8 cellular contexts compared by ENCODE assay signal in the genomic region with DNA sequence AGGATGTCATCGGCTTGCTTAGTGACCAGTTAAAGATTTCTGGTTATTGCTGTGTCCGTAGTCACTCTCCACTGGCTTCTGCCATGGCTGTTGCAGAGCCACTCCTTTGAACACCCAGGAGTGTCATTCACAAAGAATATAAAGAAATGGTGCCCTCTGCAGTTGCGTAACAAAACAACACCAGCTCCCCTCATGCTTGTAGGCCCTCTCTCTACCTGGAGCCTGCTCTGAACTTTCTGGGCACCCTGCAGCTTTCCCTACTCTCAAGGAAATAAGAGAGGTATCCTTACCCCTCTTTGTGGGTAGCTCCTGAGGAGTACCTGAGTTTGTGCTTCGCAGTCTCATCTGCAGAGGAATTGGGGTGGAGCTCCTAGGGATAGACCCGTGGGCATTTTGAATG.
DNase-seq lines count a peak whose midpoint lies in the region; ATAC-seq, FAIRE-seq and TF ChIP-seq lines count a peak whose summit lies in the region.

No MANE protein-coding gene starts in this region.

- H3K4me3 ChIP-seq in A549 (no peak overlapping the region), tibial artery (no peak overlapping the region)

- CTCF ChIA-PET in A549 (lab: Yijun Ruan, JAX): interaction anchor here (1.0 to 4.4 kb wide), 5 partner anchors 8 to 1918 kb away, joined by 3 to 21 read pairs (median 3); no protein-coding TSS in a partner anchor

- H3K36me3 Mint-ChIP-seq in endothelial cell (ENCODE audit: low read depth, unreplicated experiment): no peaks in the 10 kb centered on the region

- TF ChIP-seq RAD21 in A549 (conservative IDR thresholded peaks at IDR 0.05 in 1 of 2, IDR thresholded peaks at IDR 0.05 in 1 of 2): peak; percentile 50 to 55

- H3K4me2 ChIP-seq in A549: no peak overlapping the region

- no peaks in the 10 kb centered on the region for H3K27me3 Mint-ChIP-seq in endothelial cell (ENCODE audit: unreplicated experiment)

- H3K4me3 Mint-ChIP-seq in endothelial cell (ENCODE audit: unreplicated experiment): no peak overlapping the region

- no peaks in the 10 kb centered on the region for H3K27me3 ChIP-seq in tibial artery

- TF ChIP-seq POLR2A in A549 (IDR thresholded peaks at IDR 0.05; ENCODE audit: low read length): no peak

- WGBS in A549 (ENCODE audit: missing lambda C conversion rate): 48% methylated on average over 5 of the region's 5 CpGs

- POLR2A ChIA-PET in A549 (lab: Yijun Ruan, JAX): no interaction called here

- no peak overlapping the region for H3K27ac ChIP-seq in A549
- H3K27ac ChIP-seq in tibial artery: no peak overlapping the region

- no peaks in the 10 kb centered on the region for H3K4me1 Mint-ChIP-seq in endothelial cell (ENCODE audit: unreplicated experiment)

- H3K9me3 ChIP-seq in A549: no peaks in the 10 kb centered on the region
- H3K9me3 ChIP-seq in tibial artery: no peaks in the 10 kb centered on the region

- H3K36me3 ChIP-seq in tibial artery: no peaks in the 10 kb centered on the region

- no peak overlapping the region for H3K27ac Mint-ChIP-seq in endothelial cell (ENCODE audit: unreplicated experiment)

- FAIRE-seq in A549 (lab: Jason Lieb, UNC): no peak

- no peaks in the 10 kb centered on the region for H3K9me3 Mint-ChIP-seq in endothelial cell (ENCODE audit: unreplicated experiment)

- DNase-seq in A549 (ENCODE audit: low read depth in 1 of 2, low spot score in 1 of 2): peak; percentile 17 to 41
- peak; percentile 80 for DNase-seq in NCI-H69 (lab: John Stamatoyannopoulos, UW)
- peak; percentile 47 for DNase-seq in endothelial cell (ENCODE audit: low spot score)
- no peak for DNase-seq in activated effector memory CD4-positive, alpha-beta T cell treated with Interleukin-2 at 50 U/mL for 16 hours
- DNase-seq in tibial artery: no peak
- no peak for DNase-seq in Right ventricle myocardium inferior (ENCODE audit: missing footprints)
- DNase-seq in AG20443 (ENCODE audit: low spot score): no peak

- intact Hi-C loops in tibial artery (cut with DNase I; ENCODE audit: low total_unique reads) (no loop called here), Right ventricle myocardium inferior (cut with DNase I) (no loop called here)

- TF ChIP-seq EP300 in A549 (IDR thresholded peaks at IDR 0.05): no peak

- H3K4me1 ChIP-seq in A549 (no peaks in the 10 kb centered on the region), tibial artery (peaks cover 0 to 4% (median 0%) of the 10 kb centered on the region in 4 donors)

- ATAC-seq in A549 (peak; percentile 65 to 80; a peak in 5 of 6 replicates), Right ventricle myocardium inferior (no peak)

- peak; percentile 33; the same call in 2 of the 3 replicates for TF ChIP-seq CTCF in A549 (IDR thresholded peaks at IDR 0.05)
- TF ChIP-seq CTCF in GM12872 (IDR thresholded peaks at IDR 0.05; ENCODE audit: insufficient read depth, low read depth, low read length): peak; percentile 32; the same call in 1 of the 3 replicates
- peak; percentile 51 for TF ChIP-seq CTCF in endothelial cell (IDR thresholded peaks at IDR 0.05; ENCODE audit: unreplicated experiment)
- no peak for TF ChIP-seq CTCF in tibial artery (IDR thresholded peaks at IDR 0.05)

TF ChIP-seq in A549, 52 proteins besides CTCF, POLR2A, EP300 and RAD21:
- TF ChIP-seq NFE2L2 (conservative IDR thresholded peaks at IDR 0.05; ENCODE audit: low read length): no peak
- TF ChIP-seq CEBPB (IDR thresholded peaks at IDR 0.05): peak in 1 of 2 experiments; percentile 38; a peak in 1 of 4 replicates

Comparison
In these comparisons a context has a peak if more than half of its experiments do, and no peak if none do; other contexts are left out.
1. DNase-seq: peak in A549 (2 of 2), NCI-H69 (single experiment) and endothelial cell (single experiment); none in activated effector memory CD4-positive, alpha-beta T cell treated with Interleukin-2 at 50 U/mL for 16 hours (single experiment), tibial artery (0 of 2), Right ventricle myocardium inferior (single experiment) and AG20443 (single experiment).
2. CTCF ChIP-seq: peak in A549 (single experiment), GM12872 (single experiment) and endothelial cell (single experiment); none in tibial artery (0 of 2).